9 cellular contexts compared by ENCODE assay signal in the genomic region with DNA sequence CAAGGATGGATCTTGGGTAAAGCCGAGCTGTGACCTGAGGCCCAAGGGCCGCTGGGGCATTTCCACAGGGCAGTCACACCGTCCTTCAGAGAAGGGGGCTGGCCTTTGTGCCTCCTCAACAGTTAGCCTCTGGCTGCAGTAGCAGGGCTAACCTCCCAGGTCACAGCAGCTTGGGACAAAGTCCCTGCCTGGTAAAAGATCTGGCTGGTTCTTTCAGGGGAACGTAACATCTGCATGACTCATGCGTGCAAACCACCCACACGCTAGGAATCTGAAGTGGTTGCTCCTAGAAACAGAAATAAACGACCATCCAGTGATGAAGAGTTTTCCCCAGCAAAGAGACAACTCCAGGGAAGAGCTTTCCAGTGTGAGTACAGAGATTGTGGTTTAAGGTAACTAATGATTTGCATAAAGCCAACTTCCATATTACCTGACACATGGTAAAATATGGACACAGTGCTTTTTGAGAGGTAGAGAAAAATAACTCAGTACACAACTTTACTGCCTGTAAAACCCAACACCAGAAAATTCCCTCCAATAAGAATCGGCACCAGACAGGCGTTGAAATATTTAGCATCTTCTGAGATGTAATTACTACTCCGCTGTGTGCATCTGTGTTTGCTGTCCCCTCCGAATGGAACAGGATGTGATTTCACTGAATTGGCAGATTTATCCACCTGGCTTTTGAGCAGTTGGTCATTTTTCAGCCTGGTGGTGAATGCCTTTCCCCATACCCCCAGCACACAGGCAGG.
DNase-seq lines count a peak whose midpoint lies in the region; ATAC-seq and TF ChIP-seq lines count a peak whose summit lies in the region.
"Had no signal": no experiment of that assay in that cellular context is flagged by ENCODE, and none has a peak within 500 bp of the region (broad histone marks: within the 10 kb centered on the region; RNA-seq: fewer than 3 reads in every experiment).

No MANE protein-coding gene starts in this region.

- H3K27ac Mint-ChIP-seq in activated naive CD8-positive, alpha-beta T cell treated with anti-CD3 and anti-CD28 coated beads for 36 hours: no peak overlapping the region

- WGBS in right cardiac atrium: 56% methylated on average over 11 of the region's 11 CpGs

- H3K36me3 ChIP-seq in KMS-11 (ENCODE audit: insufficient read depth): no peaks in the 10 kb centered on the region

- no peaks in the 10 kb centered on the region for H3K27me3 ChIP-seq in KMS-11 (ENCODE audit: insufficient read depth, low read depth)
- H3K27me3 ChIP-seq in right cardiac atrium (ENCODE audit: control insufficient read depth, insufficient read depth): no peaks in the 10 kb centered on the region

- H3K4me2 ChIP-seq in KMS-11: peak overlapping the region; percentile 100; the same call in 1 of the 2 replicates

- H3K4me1 Mint-ChIP-seq in activated naive CD8-positive, alpha-beta T cell treated with anti-CD3 and anti-CD28 coated beads for 36 hours: peaks cover 33% of the 10 kb centered on the region

- no peak overlapping the region for H3K9ac ChIP-seq in KMS-11
- H3K9ac ChIP-seq: parathyroid adenoma had no signal

- DNase-seq in DMS53 (lab: John Stamatoyannopoulos, UW) (peak; percentile 99), right cardiac atrium (peak; percentile 49 to 62 (median 59)), GM19240 (ENCODE audit: insufficient read length, low spot score) (no peak), medulla oblongata (ENCODE audit: extremely low spot score) (no peak)
- peak; percentile 15 for DNase-seq in activated naive CD8-positive, alpha-beta T cell treated with anti-CD3 and anti-CD28 coated beads for 36 hours
- peak; percentile 17 for DNase-seq in stimulated activated CD4-positive, alpha-beta T cell treated with anti-CD3 and anti-CD28 coated beads, Interleukin-4, amount 100 ng/mL, for 1 hour

- H4K20me1 ChIP-seq in KMS-11 (ENCODE audit: insufficient read depth): no peaks in the 10 kb centered on the region

- peaks cover 25% of the 10 kb centered on the region for H3K27me3 Mint-ChIP-seq in activated naive CD8-positive, alpha-beta T cell treated with anti-CD3 and anti-CD28 coated beads for 36 hours

- H3K9me3 ChIP-seq in right cardiac atrium (ENCODE audit: control insufficient read depth, low read length): no peaks in the 10 kb centered on the region

- no peak for TF ChIP-seq CTCF in KMS-11 (conservative IDR thresholded peaks at IDR 0.05; ENCODE audit: low read depth, low read length)

- H2AFZ ChIP-seq in KMS-11 (ENCODE audit: low read depth): no peak overlapping the region
- H2AFZ ChIP-seq: parathyroid adenoma had no signal

- H3K4me3 Mint-ChIP-seq in activated naive CD8-positive, alpha-beta T cell treated with anti-CD3 and anti-CD28 coated beads for 36 hours: no peak overlapping the region

- H3K4me1 ChIP-seq in KMS-11 (ENCODE audit: low read depth, poor library complexity, severe bottlenecking) (peaks cover 54% of the 10 kb centered on the region), right cardiac atrium (ENCODE audit: control insufficient read depth, insufficient read depth, low read length) (peaks cover 2% of the 10 kb centered on the region)
- H3K4me1 ChIP-seq: parathyroid adenoma had no signal

- H3K36me3 Mint-ChIP-seq in activated naive CD8-positive, alpha-beta T cell treated with anti-CD3 and anti-CD28 coated beads for 36 hours: peaks cover 3% of the 10 kb centered on the region

- H3K9me3 Mint-ChIP-seq in activated naive CD8-positive, alpha-beta T cell treated with anti-CD3 and anti-CD28 coated beads for 36 hours: peaks cover 23% of the 10 kb centered on the region

- intact Hi-C loops in right cardiac atrium (cut with DNase I): no loop called here

- ATAC-seq in right cardiac atrium (peak; percentile 80 to 88), HG02642 (IDR thresholded peaks at IDR 0.05; ENCODE audit: poor library complexity, unreplicated experiment) (no peak)

- H3K79me2 ChIP-seq in KMS-11 (ENCODE audit: insufficient read depth, low read depth): no peaks in the 10 kb centered on the region
- H3K79me2 ChIP-seq: parathyroid adenoma had no signal

- H3K4me3 ChIP-seq in KMS-11 (IDR thresholded peaks at IDR 0.05; ENCODE audit: insufficient read depth, low read depth, low read length) (no peak overlapping the region), right cardiac atrium (ENCODE audit: low read length) (no peak overlapping the region)

- H3K27ac ChIP-seq in KMS-11: no peak overlapping the region
- H3K27ac ChIP-seq in right cardiac atrium (ENCODE audit: low read length): peak overlapping the region; percentile 57
- H3K27ac ChIP-seq: parathyroid adenoma had no signal

Comparison
In these comparisons a context has a peak if more than half of its experiments do, and no peak if none do; other contexts are left out.
1. DNase-seq: peak in DMS53 (single experiment), activated naive CD8-positive, alpha-beta T cell treated with anti-CD3 and anti-CD28 coated beads for 36 hours (single experiment), right cardiac atrium (3 of 3) and stimulated activated CD4-positive, alpha-beta T cell treated with anti-CD3 and anti-CD28 coated beads, Interleukin-4, amount 100 ng/mL, for 1 hour (single experiment); none in GM19240 (single experiment) and medulla oblongata (single experiment).